1 cellular context compared by ENCODE assay signal in genomic region chr20:48619126-48620101, GRCh38.
TF ChIP-seq lines count a peak whose summit lies in the region.

No MANE protein-coding gene starts in this region.

TF ChIP-seq in SK-N-SH, 30 proteins besides CTCF, POLR2A, EP300 and RAD21 (continued from another document):
- TF ChIP-seq, protein P1, sequence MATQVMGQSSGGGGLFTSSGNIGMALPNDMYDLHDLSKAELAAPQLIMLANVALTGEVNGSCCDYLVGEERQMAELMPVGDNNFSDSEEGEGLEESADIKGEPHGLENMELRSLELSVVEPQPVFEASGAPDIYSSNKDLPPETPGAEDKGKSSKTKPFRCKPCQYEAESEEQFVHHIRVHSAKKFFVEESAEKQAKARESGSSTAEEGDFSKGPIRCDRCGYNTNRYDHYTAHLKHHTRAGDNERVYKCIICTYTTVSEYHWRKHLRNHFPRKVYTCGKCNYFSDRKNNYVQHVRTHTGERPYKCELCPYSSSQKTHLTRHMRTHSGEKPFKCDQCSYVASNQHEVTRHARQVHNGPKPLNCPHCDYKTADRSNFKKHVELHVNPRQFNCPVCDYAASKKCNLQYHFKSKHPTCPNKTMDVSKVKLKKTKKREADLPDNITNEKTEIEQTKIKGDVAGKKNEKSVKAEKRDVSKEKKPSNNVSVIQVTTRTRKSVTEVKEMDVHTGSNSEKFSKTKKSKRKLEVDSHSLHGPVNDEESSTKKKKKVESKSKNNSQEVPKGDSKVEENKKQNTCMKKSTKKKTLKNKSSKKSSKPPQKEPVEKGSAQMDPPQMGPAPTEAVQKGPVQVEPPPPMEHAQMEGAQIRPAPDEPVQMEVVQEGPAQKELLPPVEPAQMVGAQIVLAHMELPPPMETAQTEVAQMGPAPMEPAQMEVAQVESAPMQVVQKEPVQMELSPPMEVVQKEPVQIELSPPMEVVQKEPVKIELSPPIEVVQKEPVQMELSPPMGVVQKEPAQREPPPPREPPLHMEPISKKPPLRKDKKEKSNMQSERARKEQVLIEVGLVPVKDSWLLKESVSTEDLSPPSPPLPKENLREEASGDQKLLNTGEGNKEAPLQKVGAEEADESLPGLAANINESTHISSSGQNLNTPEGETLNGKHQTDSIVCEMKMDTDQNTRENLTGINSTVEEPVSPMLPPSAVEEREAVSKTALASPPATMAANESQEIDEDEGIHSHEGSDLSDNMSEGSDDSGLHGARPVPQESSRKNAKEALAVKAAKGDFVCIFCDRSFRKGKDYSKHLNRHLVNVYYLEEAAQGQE (IDR thresholded peaks at IDR 0.05; ENCODE audit: low read depth, low read length), result no peak
- TF ChIP-seq TEAD4 (IDR thresholded peaks at IDR 0.05; ENCODE audit: borderline replicate concordance, insufficient read depth) (no peak), GABPA (IDR thresholded peaks at IDR 0.05; ENCODE audit: low read depth) (no peak), TCF12 (IDR thresholded peaks at IDR 0.05) (peak; percentile 64), FOXJ3 (CRISPR knock-in tag; IDR thresholded peaks at IDR 0.05) (peak; percentile 100), JUND (IDR thresholded peaks at IDR 0.05) (no peak), GATA2 (CRISPR knock-in tag; IDR thresholded peaks at IDR 0.05) (peak; percentile 98), RFX5 (IDR thresholded peaks at IDR 0.05; ENCODE audit: low read length) (no peak), PBX3 (IDR thresholded peaks at IDR 0.05) (0 out of 2 replicates have a peak, but pooled peaks have one; percentile 19), NRF1 (IDR thresholded peaks at IDR 0.05; ENCODE audit: low read depth, low read length) (no peak), TAF1 (IDR thresholded peaks at IDR 0.05; ENCODE audit: borderline replicate concordance, low read depth, low read length) (no peak), FOSL2 (IDR thresholded peaks at IDR 0.05; ENCODE audit: borderline replicate concordance, low read depth) (no peak), SMC3 (IDR thresholded peaks at IDR 0.05; ENCODE audit: low read depth, low read length) (no peak; the same call in 1 of the 2 replicates)
- TF ChIP-seq, protein P2, sequence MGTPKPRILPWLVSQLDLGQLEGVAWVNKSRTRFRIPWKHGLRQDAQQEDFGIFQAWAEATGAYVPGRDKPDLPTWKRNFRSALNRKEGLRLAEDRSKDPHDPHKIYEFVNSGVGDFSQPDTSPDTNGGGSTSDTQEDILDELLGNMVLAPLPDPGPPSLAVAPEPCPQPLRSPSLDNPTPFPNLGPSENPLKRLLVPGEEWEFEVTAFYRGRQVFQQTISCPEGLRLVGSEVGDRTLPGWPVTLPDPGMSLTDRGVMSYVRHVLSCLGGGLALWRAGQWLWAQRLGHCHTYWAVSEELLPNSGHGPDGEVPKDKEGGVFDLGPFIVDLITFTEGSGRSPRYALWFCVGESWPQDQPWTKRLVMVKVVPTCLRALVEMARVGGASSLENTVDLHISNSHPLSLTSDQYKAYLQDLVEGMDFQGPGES (IDR thresholded peaks at IDR 0.05; ENCODE audit: low read depth, low read length), result no peak
- TF ChIP-seq, protein P3, sequence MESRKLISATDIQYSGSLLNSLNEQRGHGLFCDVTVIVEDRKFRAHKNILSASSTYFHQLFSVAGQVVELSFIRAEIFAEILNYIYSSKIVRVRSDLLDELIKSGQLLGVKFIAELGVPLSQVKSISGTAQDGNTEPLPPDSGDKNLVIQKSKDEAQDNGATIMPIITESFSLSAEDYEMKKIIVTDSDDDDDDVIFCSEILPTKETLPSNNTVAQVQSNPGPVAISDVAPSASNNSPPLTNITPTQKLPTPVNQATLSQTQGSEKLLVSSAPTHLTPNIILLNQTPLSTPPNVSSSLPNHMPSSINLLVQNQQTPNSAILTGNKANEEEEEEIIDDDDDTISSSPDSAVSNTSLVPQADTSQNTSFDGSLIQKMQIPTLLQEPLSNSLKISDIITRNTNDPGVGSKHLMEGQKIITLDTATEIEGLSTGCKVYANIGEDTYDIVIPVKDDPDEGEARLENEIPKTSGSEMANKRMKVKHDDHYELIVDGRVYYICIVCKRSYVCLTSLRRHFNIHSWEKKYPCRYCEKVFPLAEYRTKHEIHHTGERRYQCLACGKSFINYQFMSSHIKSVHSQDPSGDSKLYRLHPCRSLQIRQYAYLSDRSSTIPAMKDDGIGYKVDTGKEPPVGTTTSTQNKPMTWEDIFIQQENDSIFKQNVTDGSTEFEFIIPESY (IDR thresholded peaks at IDR 0.05; ENCODE audit: borderline replicate concordance, low read depth), result no peak
